Comparison of ENCODE assay signal across 26 cellular contexts in genomic region chr12:18549598-18549997, GRCh38.
DNase-seq lines count a peak whose midpoint lies in the region; ATAC-seq and TF ChIP-seq lines count a peak whose summit lies in the region.
"Had no signal": no experiment of that assay in that cellular context is flagged by ENCODE, and none has a peak within 500 bp of the region (broad histone marks: within the 10 kb centered on the region; RNA-seq: fewer than 3 reads in every experiment).

No MANE protein-coding gene starts in this region.

- H3K4me3 Mint-ChIP-seq in H9 (no peak overlapping the region), CD14-positive monocyte (no peak overlapping the region)
- H3K4me3 Mint-ChIP-seq: activated B cell treated with CpG ODN at 0.5 μM for 24 hours; CD4-positive, CD25-positive, alpha-beta regulatory T cell; naive thymus-derived CD4-positive, alpha-beta T cell had no signal

- no peak overlapping the region for H2BK20ac ChIP-seq in H9 (ENCODE audit: low read depth, low read length, poor library complexity, severe bottlenecking)

- CTCF ChIA-PET in AG04450 (lab: Charles Lee), result no interaction called here

- DNase-seq in AG04450 (ENCODE audit: low read depth, low spot score) (no peak), H9 (peak; percentile 40), cardiac fibroblast (ENCODE audit: low read depth in 2 of 2) (no peak), iPS-NIHi7 (ENCODE audit: extremely low spot score) (peak; percentile 47), upper lobe of right lung (no peak), CD14-positive monocyte (ENCODE audit: low spot score) (no peak)
- DNase-seq in stimulated activated CD4-positive, alpha-beta T cell treated with anti-CD3 and anti-CD28 coated beads, Interleukin-12 subunit alpha, Interleukin-12 subunit beta, amount 100 ng/mL, for 4 hours, result no peak
- DNase-seq: activated B cell treated with CpG ODN at 0.5 μM for 24 hours; activated CD4-positive, alpha-beta T cell treated with anti-CD3 and anti-CD28 coated beads, Interleukin-2, amount 50 U/mL, for 4 hours; activated effector memory CD4-positive, alpha-beta T cell treated with anti-CD3 and anti-CD28 coated beads, Interleukin-2, amount 50 U/mL, for 16 hours; amniotic stem cell; CD4-positive, CD25-positive, alpha-beta regulatory T cell; effector CD4-positive, alpha-beta T cell; naive thymus-derived CD4-positive, alpha-beta T cell; NCI-H1436 treated with DMSO at 0.1 percent for 48 hours; NCI-H510A; sigmoid colon; SK-N-SH; T-helper 2 cell; trophoblast cell had no signal

- intact Hi-C loops in upper lobe of right lung (cut with DNase I), result no loop called here
- intact Hi-C loops in CD14-positive monocyte (cut with micrococcal nuclease), result no loop called here

- peak overlapping the region in 1 of 3 experiments; percentile 42; a peak in 3 of 7 replicates for H3K27ac Mint-ChIP-seq in H9
- H3K27ac Mint-ChIP-seq in CD14-positive monocyte, result no peak overlapping the region
- H3K27ac Mint-ChIP-seq: activated B cell treated with CpG ODN at 0.5 μM for 24 hours; CD4-positive, CD25-positive, alpha-beta regulatory T cell; naive thymus-derived CD4-positive, alpha-beta T cell had no signal

- WGBS in H9 (ENCODE audit: extremely low coverage, insufficient read length, low lambda C conversion rate), result no CpG with 5 or more reads among the region's 2 CpGs

- no peak overlapping the region for H3K56ac ChIP-seq in H9 (ENCODE audit: insufficient read length, low read depth, low read length)

- H3K4me1 ChIP-seq in H9 (ENCODE audit: insufficient read depth, low read length), result no peaks in the 10 kb centered on the region
- no peaks in the 10 kb centered on the region for H3K4me1 ChIP-seq in upper lobe of right lung
- H3K4me1 ChIP-seq: parathyroid adenoma, sigmoid colon had no signal

- ATAC-seq in upper lobe of right lung, result no peak
- no peak for ATAC-seq in GM18861 (IDR thresholded peaks at IDR 0.05; ENCODE audit: unreplicated experiment)
- ATAC-seq: GM12878; K562; naive thymus-derived CD4-positive, alpha-beta T cell had no signal

- no peaks in the 10 kb centered on the region; a peak in 1 of 7 replicates for H3K36me3 Mint-ChIP-seq in H9 (ENCODE audit: insufficient read depth in 1 of 3, low read depth in 3 of 3)
- no peaks in the 10 kb centered on the region for H3K36me3 Mint-ChIP-seq in CD14-positive monocyte
- H3K36me3 Mint-ChIP-seq: CD4-positive, CD25-positive, alpha-beta regulatory T cell; naive thymus-derived CD4-positive, alpha-beta T cell had no signal

- no peaks in the 10 kb centered on the region for H4K20me1 ChIP-seq in H9 (ENCODE audit: control insufficient read depth, insufficient read depth, insufficient read length)

- H3K36me3 ChIP-seq in upper lobe of right lung, result no peaks in the 10 kb centered on the region
- H3K36me3 ChIP-seq: esophagus muscularis mucosa, sigmoid colon had no signal

- no peak overlapping the region for H3K23ac ChIP-seq in H9 (ENCODE audit: insufficient read length, low read depth, low read length)

- H3K27ac ChIP-seq in AG04450 (ENCODE audit: low read depth, low read length) (no peak overlapping the region), H9 (ENCODE audit: insufficient read length, low read depth, low read length) (no peak overlapping the region), upper lobe of right lung (no peak overlapping the region)
- H3K27ac ChIP-seq: esophagus muscularis mucosa, parathyroid adenoma, RWPE1, sigmoid colon had no signal

- H2BK5ac ChIP-seq in H9 (ENCODE audit: insufficient read length, low read length), result no peak overlapping the region

- no peak overlapping the region for H3T11ph ChIP-seq in H9 (ENCODE audit: low read length)

- no peak overlapping the region for H4K91ac ChIP-seq in H9 (ENCODE audit: insufficient read length, low read depth, low read length)

- no peak overlapping the region for H3K18ac ChIP-seq in H9 (ENCODE audit: insufficient read length, low read depth, low read length)

- H3K4me1 Mint-ChIP-seq in H9 (peaks cover 12 to 26% of the 10 kb centered on the region in 2 experiments), CD14-positive monocyte (no peaks in the 10 kb centered on the region)
- H3K4me1 Mint-ChIP-seq: activated B cell treated with CpG ODN at 0.5 μM for 24 hours; CD4-positive, CD25-positive, alpha-beta regulatory T cell; naive thymus-derived CD4-positive, alpha-beta T cell had no signal

- no peaks in the 10 kb centered on the region for H3K27me3 ChIP-seq in AG04450 (ENCODE audit: control insufficient read depth, insufficient read depth, low read length)
- H3K27me3 ChIP-seq in H9 (ENCODE audit: insufficient read depth, low read length), result no peaks in the 10 kb centered on the region
- H3K27me3 ChIP-seq in upper lobe of right lung, result no peaks in the 10 kb centered on the region
- H3K27me3 ChIP-seq: esophagus muscularis mucosa, sigmoid colon had no signal

- no peak overlapping the region for H4K5ac ChIP-seq in H9 (ENCODE audit: insufficient read length, low read depth, low read length)

- H2AFZ ChIP-seq in H9 (ENCODE audit: low read length), result no peak overlapping the region
- H2AFZ ChIP-seq: parathyroid adenoma had no signal

- peak; percentile 25; the same call in 1 of the 2 replicates for TF ChIP-seq CTCF in AG04450 (IDR thresholded peaks at IDR 0.05; ENCODE audit: low read depth, low read length)
- peak; percentile 61 for TF ChIP-seq CTCF in H9 (conservative IDR thresholded peaks at IDR 0.05)
- TF ChIP-seq CTCF in cardiac fibroblast (IDR thresholded peaks at IDR 0.05; ENCODE audit: low read depth, low read length), result peak; percentile 14
- no peak for TF ChIP-seq CTCF in upper lobe of right lung (IDR thresholded peaks at IDR 0.05)
- no peak for TF ChIP-seq CTCF in CD14-positive monocyte (IDR thresholded peaks at IDR 0.05)

- no peak overlapping the region for H2BK15ac ChIP-seq in H9 (ENCODE audit: low read depth, low read length)

- no peaks in the 10 kb centered on the region for H3K27me3 Mint-ChIP-seq in H9 (ENCODE audit: low read depth)
- H3K27me3 Mint-ChIP-seq in CD14-positive monocyte (ENCODE audit: low read depth in 3 of 3), result no peaks in the 10 kb centered on the region
- H3K27me3 Mint-ChIP-seq: activated B cell treated with CpG ODN at 0.5 μM for 24 hours; CD4-positive, CD25-positive, alpha-beta regulatory T cell; naive thymus-derived CD4-positive, alpha-beta T cell had no signal

- no peaks in the 10 kb centered on the region for H3K79me2 ChIP-seq in H9 (ENCODE audit: insufficient read depth, low read length)
- H3K79me2 ChIP-seq: parathyroid adenoma had no signal

- no peak overlapping the region for H3K9ac ChIP-seq in H9 (ENCODE audit: extremely low read depth, insufficient read length, low read length)
- H3K9ac ChIP-seq: parathyroid adenoma, SK-N-SH had no signal

- H3K4me3 ChIP-seq in AG04450 (ENCODE audit: low read depth, low read length), result no peak overlapping the region
- H3K4me3 ChIP-seq in cardiac fibroblast (replicated peaks in 1 of 2; ENCODE audit: low read depth in 2 of 2, low read length in 2 of 2), result no peak overlapping the region
- H3K4me3 ChIP-seq in upper lobe of right lung, result no peak overlapping the region
- H3K4me3 ChIP-seq: esophagus muscularis mucosa, GM12878, K562, sigmoid colon had no signal

- no peak overlapping the region for H2AK5ac ChIP-seq in H9 (ENCODE audit: insufficient read length, low read length)

- H3K4me2 ChIP-seq in H9 (ENCODE audit: insufficient read depth, insufficient read length, low read length), result no peak overlapping the region
- H3K4me2 ChIP-seq: SK-N-SH had no signal

- no peak overlapping the region for H3K14ac ChIP-seq in H9 (ENCODE audit: insufficient read depth, low read length)

- H3K9me3 ChIP-seq in AG04450 (ENCODE audit: control insufficient read depth, insufficient read depth, low read length) (no peaks in the 10 kb centered on the region), H9 (ENCODE audit: control insufficient read depth, low read depth, low read length) (no peaks in the 10 kb centered on the region), upper lobe of right lung (no peaks in the 10 kb centered on the region)
- H3K9me3 ChIP-seq: esophagus muscularis mucosa, sigmoid colon, SK-N-SH had no signal

- H3K4ac ChIP-seq in H9 (ENCODE audit: low read depth, low read length), result no peak overlapping the region

- no peak overlapping the region for H4K8ac ChIP-seq in H9 (replicated peaks; ENCODE audit: insufficient read length, low read depth, low read length)

- POLR2A ChIA-PET in AG04450 (lab: Yijun Ruan, JAX), result no interaction called here

- H3K23me2 ChIP-seq in H9 (ENCODE audit: insufficient read length, low read depth, low read length, poor library complexity, severe bottlenecking), result no peaks in the 10 kb centered on the region

- H2BK12ac ChIP-seq in H9 (ENCODE audit: insufficient read length, low read depth, low read length), result no peak overlapping the region

- H3K79me1 ChIP-seq in H9 (ENCODE audit: insufficient read depth, low read depth, low read length, poor library complexity, severe bottlenecking), result no peaks in the 10 kb centered on the region

- H2BK120ac ChIP-seq in H9 (ENCODE audit: low read depth, low read length, poor library complexity, severe bottlenecking), result no peak overlapping the region

- H3K9me3 Mint-ChIP-seq in H9 (no peaks in the 10 kb centered on the region), CD14-positive monocyte (peaks cover 0 to 2% (median 0%) of the 10 kb centered on the region in 7 donors)

Comparison
In these comparisons a context has a peak if more than half of its experiments do, and no peak if none do; other contexts are left out.
1. DNase-seq: peak in H9 (single experiment) and iPS-NIHi7 (single experiment); none in AG04450 (single experiment), cardiac fibroblast (0 of 2), upper lobe of right lung (single experiment), CD14-positive monocyte (single experiment) and stimulated activated CD4-positive, alpha-beta T cell treated with anti-CD3 and anti-CD28 coated beads, Interleukin-12 subunit alpha, Interleukin-12 subunit beta, amount 100 ng/mL, for 4 hours (single experiment).
2. CTCF ChIP-seq: peak in AG04450 (single experiment), H9 (single experiment) and cardiac fibroblast (single experiment); none in upper lobe of right lung (single experiment) and CD14-positive monocyte (single experiment).